Comparison of ENCODE assay signal across 1 cellular context in genomic region chr2:74361327-74361726, GRCh38.
TF ChIP-seq lines count a peak whose summit lies in the region.

No MANE protein-coding gene starts in this region.

TF ChIP-seq in HepG2, 621 proteins besides CTCF, POLR2A, EP300 and RAD21:
- TF ChIP-seq SATB2 (CRISPR knock-in tag; IDR thresholded peaks at IDR 0.05) (no peak), SNAI1 (CRISPR knock-in tag; IDR thresholded peaks at IDR 0.05; ENCODE audit: borderline replicate concordance) (no peak)
TF ChIP-seq in HepG2: peak in this region for 0.
